ENCODE assay signal across 24 cellular contexts in genomic region chr20:44981736-44982406, GRCh38.
DNase-seq lines count a peak whose midpoint lies in the region; ATAC-seq and TF ChIP-seq lines count a peak whose summit lies in the region.
"Had no signal": no experiment of that assay in that cellular context is flagged by ENCODE, and none has a peak within 500 bp of the region (broad histone marks: within the 10 kb centered on the region; RNA-seq: fewer than 3 reads in every experiment).

No MANE protein-coding gene starts in this region.

- peaks cover 52% of the 10 kb centered on the region for H3K4me1 Mint-ChIP-seq in T-helper 1 cell treated with Interleukin-12 subunit alpha and Interleukin-12 subunit beta and Interleukin-4 antibody, amounts not matched to agents 30 μg/mL and 1 μg/mL, for 36 hours (ENCODE audit: low read depth)
- H3K4me1 Mint-ChIP-seq in stimulated activated naive CD8-positive, alpha-beta T cell treated with anti-CD3 and anti-CD28 coated beads, Interleukin-15, Interleukin-2, amounts not matched to agents 100 ng/mL and 50 ng/mL, for 24 hours (ENCODE audit: low read depth) = peaks cover 83% of the 10 kb centered on the region
- peaks cover 50% of the 10 kb centered on the region for H3K4me1 Mint-ChIP-seq in dendritic cell treated with granulocyte-macrophage colony-stimulating factor and Interleukin-4, amounts not matched to agents 40 ng/mL and 50 ng/mL, for 4 days (ENCODE audit: low read depth)
- H3K4me1 Mint-ChIP-seq: WTC11 had no signal

- no peak overlapping the region for H3K27ac ChIP-seq in coronary artery
- H3K27ac ChIP-seq: 22Rv1, KMS-11 had no signal

- no peak for TF ChIP-seq CTCF in GM10248 (IDR thresholded peaks at IDR 0.05; ENCODE audit: control extremely low read depth, extremely low read depth, low read depth, missing control alignments)
- no peak for TF ChIP-seq CTCF in coronary artery (IDR thresholded peaks at IDR 0.05)

- DNase-seq in T-helper 1 cell (no peak), GM10248 (ENCODE audit: extremely low spot score) (no peak), T1000 (lab: John Stamatoyannopoulos, UW) (no peak), coronary artery (ENCODE audit: low spot score) (no peak)
- no peak for DNase-seq in stimulated activated naive CD8-positive, alpha-beta T cell treated with anti-CD3 and anti-CD28 coated beads, Interleukin-15, Interleukin-2, amounts not matched to agents 100 U/mL and 50 U/mL, for 24 hours
- DNase-seq: amniotic stem cell; EL; H7; left ventricle myocardium superior; mucosa of descending colon; NCI-H187; NCI-H2227 treated with DMSO at 0.1 percent for 48 hours; NCI-H82; nucleus accumbens; PC-3; SHP77; stimulated activated CD4-positive, alpha-beta T cell treated with anti-CD3 and anti-CD28 coated beads, Interleukin-4, amount 100 ng/mL, for 1 hour; substantia nigra had no signal

- no peak overlapping the region for H3K4me3 ChIP-seq in coronary artery
- H3K4me3 ChIP-seq: mucosa of descending colon had no signal

- no peaks in the 10 kb centered on the region for H3K27me3 Mint-ChIP-seq in T-helper 1 cell treated with Interleukin-12 subunit alpha and Interleukin-12 subunit beta and Interleukin-4 antibody, amounts not matched to agents 30 μg/mL and 1 μg/mL, for 36 hours (ENCODE audit: low read depth)
- no peaks in the 10 kb centered on the region for H3K27me3 Mint-ChIP-seq in stimulated activated naive CD8-positive, alpha-beta T cell treated with anti-CD3 and anti-CD28 coated beads, Interleukin-15, Interleukin-2, amounts not matched to agents 100 ng/mL and 50 ng/mL, for 24 hours
- H3K27me3 Mint-ChIP-seq in dendritic cell treated with granulocyte-macrophage colony-stimulating factor and Interleukin-4, amounts not matched to agents 40 ng/mL and 50 ng/mL, for 4 days = no peaks in the 10 kb centered on the region

- no peak for ATAC-seq in stimulated activated naive CD8-positive, alpha-beta T cell treated with anti-CD3 and anti-CD28 coated beads, Interleukin-15, Interleukin-2, amounts not matched to agents 100 U/mL and 50 U/mL, for 24 hours
- ATAC-seq: left ventricle myocardium superior, mucosa of descending colon, PC-3, WTC11 had no signal

- H3K9me3 Mint-ChIP-seq in T-helper 1 cell treated with Interleukin-12 subunit alpha and Interleukin-12 subunit beta and Interleukin-4 antibody, amounts not matched to agents 30 μg/mL and 1 μg/mL, for 36 hours = no peaks in the 10 kb centered on the region
- H3K9me3 Mint-ChIP-seq in stimulated activated naive CD8-positive, alpha-beta T cell treated with anti-CD3 and anti-CD28 coated beads, Interleukin-15, Interleukin-2, amounts not matched to agents 100 ng/mL and 50 ng/mL, for 24 hours = no peaks in the 10 kb centered on the region
- H3K9me3 Mint-ChIP-seq in dendritic cell treated with granulocyte-macrophage colony-stimulating factor and Interleukin-4, amounts not matched to agents 40 ng/mL and 50 ng/mL, for 4 days = no peaks in the 10 kb centered on the region
- H3K9me3 Mint-ChIP-seq: WTC11 had no signal

- peaks cover 65% of the 10 kb centered on the region for H3K36me3 Mint-ChIP-seq in T-helper 1 cell treated with Interleukin-12 subunit alpha and Interleukin-12 subunit beta and Interleukin-4 antibody, amounts not matched to agents 30 μg/mL and 1 μg/mL, for 36 hours (ENCODE audit: low read depth)
- peaks cover 90% of the 10 kb centered on the region for H3K36me3 Mint-ChIP-seq in stimulated activated naive CD8-positive, alpha-beta T cell treated with anti-CD3 and anti-CD28 coated beads, Interleukin-15, Interleukin-2, amounts not matched to agents 100 ng/mL and 50 ng/mL, for 24 hours (ENCODE audit: low read depth)
- H3K36me3 Mint-ChIP-seq in dendritic cell treated with granulocyte-macrophage colony-stimulating factor and Interleukin-4, amounts not matched to agents 40 ng/mL and 50 ng/mL, for 4 days (ENCODE audit: low read depth) = peaks cover 84% of the 10 kb centered on the region

- intact Hi-C loops in dendritic cell treated with granulocyte-macrophage colony-stimulating factor and Interleukin-4, amounts not matched to agents 40 ng/mL and 50 ng/mL, for 4 days (cut with micrococcal nuclease) = no loop called here

- POLR2A ChIA-PET in GM10248 (lab: Yijun Ruan, JAX) = interaction anchor here (0.5 to 0.6 kb wide), 2 partner anchors 30 to 79 kb away, joined by 3 read pairs; no protein-coding TSS in a partner anchor

- no peak overlapping the region for H3K4me3 Mint-ChIP-seq in T-helper 1 cell treated with Interleukin-12 subunit alpha and Interleukin-12 subunit beta and Interleukin-4 antibody, amounts not matched to agents 30 μg/mL and 1 μg/mL, for 36 hours
- H3K4me3 Mint-ChIP-seq in stimulated activated naive CD8-positive, alpha-beta T cell treated with anti-CD3 and anti-CD28 coated beads, Interleukin-15, Interleukin-2, amounts not matched to agents 100 ng/mL and 50 ng/mL, for 24 hours = no peak overlapping the region
- no peak overlapping the region for H3K4me3 Mint-ChIP-seq in dendritic cell treated with granulocyte-macrophage colony-stimulating factor and Interleukin-4, amounts not matched to agents 40 ng/mL and 50 ng/mL, for 4 days
- H3K4me3 Mint-ChIP-seq: WTC11 had no signal

- H3K27ac Mint-ChIP-seq in T-helper 1 cell treated with Interleukin-12 subunit alpha and Interleukin-12 subunit beta and Interleukin-4 antibody, amounts not matched to agents 30 μg/mL and 1 μg/mL, for 36 hours = peak overlapping the region; percentile 31
- H3K27ac Mint-ChIP-seq in stimulated activated naive CD8-positive, alpha-beta T cell treated with anti-CD3 and anti-CD28 coated beads, Interleukin-15, Interleukin-2, amounts not matched to agents 100 ng/mL and 50 ng/mL, for 24 hours = peak overlapping the region; percentile 93
- H3K27ac Mint-ChIP-seq in dendritic cell treated with granulocyte-macrophage colony-stimulating factor and Interleukin-4, amounts not matched to agents 40 ng/mL and 50 ng/mL, for 4 days = peak overlapping the region; percentile 50
- H3K27ac Mint-ChIP-seq: WTC11 had no signal

- CTCF ChIA-PET in GM10248 (lab: Yijun Ruan, JAX) = interaction anchor here (1.0 to 1.8 kb wide), 3 partner anchors 11 to 15 kb away, joined by 3 to 4 read pairs (median 4); no protein-coding TSS in a partner anchor

Comparison
In these comparisons a context has a peak if more than half of its experiments do, and no peak if none do; other contexts are left out.
1. H3K27ac Mint-ChIP-seq: peak in every context shown above with its lines; median percentile 93 in stimulated activated naive CD8-positive, alpha-beta T cell treated with anti-CD3 and anti-CD28 coated beads, Interleukin-15, Interleukin-2, amounts not matched to agents 100 ng/mL and 50 ng/mL, for 24 hours; 50 in dendritic cell treated with granulocyte-macrophage colony-stimulating factor and Interleukin-4, amounts not matched to agents 40 ng/mL and 50 ng/mL, for 4 days; 31 in T-helper 1 cell treated with Interleukin-12 subunit alpha and Interleukin-12 subunit beta and Interleukin-4 antibody, amounts not matched to agents 30 μg/mL and 1 μg/mL, for 36 hours.